Comparison of ENCODE assay signal across 8 cellular contexts in the genomic region with DNA sequence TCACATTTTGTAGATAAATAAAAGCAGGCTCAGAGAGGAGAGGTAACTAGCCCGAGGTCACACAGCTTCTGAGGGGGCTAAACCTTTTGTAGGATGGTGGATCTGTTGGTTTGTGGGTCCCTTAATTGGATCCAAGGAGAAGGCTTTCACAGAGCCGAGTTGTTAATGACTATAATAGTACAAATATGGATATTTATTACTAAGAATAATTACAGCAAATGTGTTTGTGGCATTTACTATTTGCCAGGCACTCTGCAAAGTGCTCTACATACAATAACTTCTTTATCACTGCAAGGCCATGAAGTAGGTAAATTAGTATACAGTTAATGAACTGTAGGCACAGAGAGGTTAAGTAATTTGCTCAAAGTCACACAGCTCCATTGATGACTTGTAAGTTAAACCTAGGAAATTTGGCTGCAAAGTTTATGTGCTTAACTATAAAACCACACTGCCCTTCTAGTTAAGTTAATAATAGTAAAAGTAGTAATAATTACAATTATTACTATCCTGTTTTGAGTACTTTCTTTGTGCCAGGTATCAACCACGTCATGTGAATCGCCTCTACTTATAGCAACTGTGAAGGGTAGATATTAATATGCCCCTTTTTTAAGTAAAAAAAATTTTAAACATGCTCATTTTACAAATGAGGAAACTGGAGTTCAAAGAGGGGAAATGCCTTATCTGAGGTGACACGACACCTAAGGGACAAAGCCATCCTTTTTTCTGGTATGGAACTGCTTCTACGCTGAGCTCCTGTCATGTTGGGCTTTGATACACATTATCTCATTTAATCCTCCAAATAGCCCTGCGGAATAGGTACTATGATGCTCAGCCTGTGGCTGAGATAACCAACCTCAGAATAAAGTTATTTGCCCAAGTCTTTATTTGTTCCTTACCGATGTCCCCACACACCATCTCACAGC. TPM values are rescaled to one million over a fixed set of nuclear protein-coding genes. Genes with fewer than 3 reads are reported as not detected.
DNase-seq lines count a peak whose midpoint lies in the region; ATAC-seq and TF ChIP-seq lines count a peak whose summit lies in the region.

No MANE protein-coding gene starts in this region.

- no peaks in the 10 kb centered on the region for H3K9me3 ChIP-seq in adrenal gland (replicated peaks in 1 of 3)
- no peaks in the 10 kb centered on the region for H3K9me3 ChIP-seq in liver (ENCODE audit: control insufficient read depth in 4 of 4, low read length in 3 of 4)
- H3K9me3 ChIP-seq in tibial nerve: no peaks in the 10 kb centered on the region

- TF ChIP-seq EP300 in tibial nerve (IDR thresholded peaks at IDR 0.05): no peak

- POLR2A ChIA-PET in GM10248 (lab: Yijun Ruan, JAX): interaction anchor here (0.7 to 2.1 kb wide), 3 partner anchors 25 to 238 kb away, joined by 3 to 10 read pairs (median 9); no protein-coding TSS in a partner anchor

- H3K9me3 Mint-ChIP-seq in activated T-cell treated with anti-CD3 and anti-CD28 coated beads, Interleukin-2, amount 50 U/mL, for 4 hours: no peaks in the 10 kb centered on the region

- H3K27ac ChIP-seq in adrenal gland (peak overlapping the region; percentile 86 to 99 (median 97)), liver (ENCODE audit: low read depth in 1 of 2, low read length in 2 of 2) (peak overlapping the region; percentile 93 to 95), tibial nerve (peak overlapping the region; percentile 91 to 98 (median 97))

- H3K27me3 Mint-ChIP-seq in activated T-cell treated with anti-CD3 and anti-CD28 coated beads, Interleukin-2, amount 50 U/mL, for 4 hours (ENCODE audit: low read depth): no peaks in the 10 kb centered on the region

- peak overlapping the region; percentile 72 to 75 for H3K9ac ChIP-seq in liver (ENCODE audit: low read depth in 1 of 2, low read length in 2 of 2)

- TF ChIP-seq RAD21 in liver (IDR thresholded peaks at IDR 0.05): no peak

- TF ChIP-seq CTCF in adrenal gland (IDR thresholded peaks at IDR 0.05) (no peak), liver (IDR thresholded peaks at IDR 0.05; ENCODE audit: low read depth, low read length, missing input control) (no peak), tibial nerve (IDR thresholded peaks at IDR 0.05) (no peak), GM10248 (IDR thresholded peaks at IDR 0.05; ENCODE audit: control extremely low read depth, extremely low read depth, low read depth, missing control alignments) (no peak)

- no peak for DNase-seq in activated T-cell treated with anti-CD3 and anti-CD28 coated beads, Interleukin-2, amount 50 U/mL, for 4 hours
- DNase-seq in activated T-cell treated with anti-CD3 and anti-CD28 coated beads for 4 hours (no peak), adrenal gland (no peak), tibial nerve (ENCODE audit: low spot score in 2 of 2) (no peak), GM10248 (ENCODE audit: extremely low spot score) (no peak), GM03348 (ENCODE audit: low spot score) (no peak)

- H3K4me1 Mint-ChIP-seq in activated T-cell treated with anti-CD3 and anti-CD28 coated beads, Interleukin-2, amount 50 U/mL, for 4 hours (ENCODE audit: low read depth): peaks cover 47% of the 10 kb centered on the region

- CTCF ChIA-PET in GM10248 (lab: Yijun Ruan, JAX): interaction anchor here (0.7 to 6.3 kb wide), 11 partner anchors 9 to 276 kb away, joined by 3 to 40 read pairs (median 4); no protein-coding TSS in a partner anchor

- WGBS in adrenal gland, 4 donors: 63 to 68% (median 66%) methylated on average over 8 of the region's 8 CpGs
- WGBS in liver: 76% methylated on average over 8 of the region's 8 CpGs
- WGBS in tibial nerve, 2 donors: 68 to 72% methylated on average over 8 of the region's 8 CpGs

- no peaks in the 10 kb centered on the region for H3K27me3 ChIP-seq in adrenal gland
- H3K27me3 ChIP-seq in liver (ENCODE audit: control insufficient read depth in 4 of 4, insufficient read depth in 4 of 4, low read length in 3 of 4): no peaks in the 10 kb centered on the region
- H3K27me3 ChIP-seq in tibial nerve: no peaks in the 10 kb centered on the region

- no peak for TF ChIP-seq POLR2A in adrenal gland (IDR thresholded peaks at IDR 0.05)
- TF ChIP-seq POLR2A in tibial nerve (IDR thresholded peaks at IDR 0.05): no peak

- no peak for ATAC-seq in activated T-cell treated with anti-CD3 and anti-CD28 coated beads, Interleukin-2, amount 50 U/mL, for 4 hours
- no peak for ATAC-seq in GM21529 (IDR thresholded peaks at IDR 0.05; ENCODE audit: unreplicated experiment)

- H3K4me3 Mint-ChIP-seq in activated T-cell treated with anti-CD3 and anti-CD28 coated beads, Interleukin-2, amount 50 U/mL, for 4 hours: peak overlapping the region; percentile 77

- peaks cover 31 to 58% of the 10 kb centered on the region in 2 donors for H3K4me1 ChIP-seq in adrenal gland (replicated peaks in 1 of 2)
- peaks cover 2 to 27% (median 15%) of the 10 kb centered on the region in 4 donors for H3K4me1 ChIP-seq in liver (ENCODE audit: control insufficient read depth in 4 of 4, insufficient read depth in 4 of 4, low read length in 3 of 4)
- H3K4me1 ChIP-seq in tibial nerve: peaks cover 0 to 76% (median 50%) of the 10 kb centered on the region in 4 donors

- peaks cover 0 to 15% of the 10 kb centered on the region in 2 donors for H3K36me3 ChIP-seq in adrenal gland (replicated peaks in 1 of 2)
- peaks cover 0 to 8% (median 3%) of the 10 kb centered on the region in 4 donors for H3K36me3 ChIP-seq in liver (ENCODE audit: control insufficient read depth in 4 of 4, insufficient read depth in 3 of 4, low read depth in 1 of 4, low read length in 3 of 4)
- H3K36me3 ChIP-seq in tibial nerve: peaks cover 0 to 9% (median 0%) of the 10 kb centered on the region in 3 donors

- intact Hi-C loops in adrenal gland (cut with DNase I): no loop called here

- H3K36me3 Mint-ChIP-seq in activated T-cell treated with anti-CD3 and anti-CD28 coated beads, Interleukin-2, amount 50 U/mL, for 4 hours (ENCODE audit: insufficient read depth): peaks cover 20% of the 10 kb centered on the region

- H3K4me3 ChIP-seq in adrenal gland (peak overlapping the region in 2 of 4 donors; percentile 24 to 49), liver (ENCODE audit: low read depth in 1 of 3, low read length in 3 of 3) (peak overlapping the region in 1 of 3 donors; percentile 36), tibial nerve (peak overlapping the region; percentile 21 to 54 (median 48))

TF ChIP-seq in liver, 16 proteins besides CTCF, POLR2A, EP300 and RAD21:
- TF ChIP-seq HNF4A (conservative IDR thresholded peaks at IDR 0.05) (no peak), FOXA1 (IDR thresholded peaks at IDR 0.05) (no peak), SP1 (IDR thresholded peaks at IDR 0.05) (no peak), TAF1 (conservative IDR thresholded peaks at IDR 0.05) (no peak), YY1 (IDR thresholded peaks at IDR 0.05) (no peak), FOXA2 (IDR thresholded peaks at IDR 0.05) (no peak), EGR1 (IDR thresholded peaks at IDR 0.05; ENCODE audit: low read depth in 2 of 2) (no peak)
TF ChIP-seq in liver: peak in this region for 0.

RNA-seq across cellular contexts. Expression of gene BHLHE40, which starts 8.4 kb away (rescaled TPM):
- 10 to 100 TPM; 61.9 to 90.8 (median 86.6) TPM for total RNA-seq in activated T-cell treated with anti-CD3 and anti-CD28 coated beads, Interleukin-2, amount 50 U/mL, for 4 hours
- total RNA-seq in adrenal gland (100 to 1,000 TPM in 4 of 8 donors, 10 to 100 TPM in 4; 57.2 to 224 (median 118) TPM), liver (10 to 100 TPM in 1 of 2 donors, 1 to 10 TPM in 1; 8.2 to 28.4 TPM), tibial nerve (10 to 100 TPM; 44.1 to 61.4 (median 53.7) TPM)
- polyA plus RNA-seq in adrenal gland (10 to 100 TPM; 19.1 to 50.2 (median 49.8) TPM), liver (10 to 100 TPM; 17.2 to 18.7 TPM)
